16 cellular contexts compared by ENCODE assay signal in the genomic region with DNA sequence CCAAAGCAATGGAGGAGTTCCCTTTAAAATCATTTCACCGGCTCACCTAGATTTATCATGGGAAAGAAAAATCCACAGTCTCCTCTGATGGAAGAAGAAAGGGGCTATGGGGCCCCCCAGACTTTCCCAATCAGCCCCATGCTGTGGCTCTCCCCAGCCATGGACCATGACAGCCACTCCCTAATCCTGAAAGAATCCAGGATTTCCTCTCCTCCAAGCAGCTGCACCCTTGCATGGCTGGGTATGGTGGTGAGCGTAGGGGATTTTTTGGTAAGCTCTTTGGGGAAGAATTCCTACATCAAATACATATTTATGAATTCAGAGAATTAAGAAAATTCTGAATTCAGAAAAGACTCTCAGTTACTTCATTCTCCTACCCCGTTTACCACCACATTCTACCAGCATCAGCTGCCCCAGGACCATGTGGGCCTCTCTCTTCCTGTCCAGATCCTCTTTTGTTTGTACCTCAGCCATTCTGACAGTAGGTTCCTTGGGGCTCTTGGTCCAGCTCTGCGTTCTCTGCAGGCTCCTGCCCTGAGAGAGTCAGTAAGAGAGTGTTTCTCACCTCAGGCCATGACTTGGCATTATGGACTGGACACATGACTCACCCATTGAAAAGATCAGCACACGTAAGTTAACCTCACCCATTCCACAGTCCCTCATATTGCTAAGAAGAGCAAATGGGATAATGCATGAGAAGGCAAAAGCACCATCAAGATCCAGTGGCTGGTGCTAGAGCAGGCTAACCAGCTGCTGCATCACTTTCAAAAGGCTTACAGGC.
DNase-seq lines count a peak whose midpoint lies in the region; ATAC-seq and TF ChIP-seq lines count a peak whose summit lies in the region.
"Had no signal": no experiment of that assay in that cellular context is flagged by ENCODE, and none has a peak within 500 bp of the region (broad histone marks: within the 10 kb centered on the region; RNA-seq: fewer than 3 reads in every experiment).

No MANE protein-coding gene starts in this region.

- TF ChIP-seq EP300 in gastroesophageal sphincter (IDR thresholded peaks at IDR 0.05) = no peak

- TF ChIP-seq CTCF in gastroesophageal sphincter (IDR thresholded peaks at IDR 0.05) = no peak

- peak overlapping the region; percentile 63 for H3K27ac Mint-ChIP-seq in activated T-cell treated with anti-CD3 and anti-CD28 coated beads, Interleukin-2, amount 50 U/mL, for 24 hours

- H3K36me3 Mint-ChIP-seq in activated T-cell treated with anti-CD3 and anti-CD28 coated beads, Interleukin-2, amount 50 U/mL, for 24 hours (ENCODE audit: low read depth) = peaks cover 79% of the 10 kb centered on the region
- H3K36me3 Mint-ChIP-seq in activated T-cell treated with anti-CD3 and anti-CD28 coated beads, Interleukin-2, amount 50 U/mL, for 4 hours (ENCODE audit: insufficient read depth) = peaks cover 54% of the 10 kb centered on the region

- H3K9me3 ChIP-seq in SJCRH30 (replicated peaks) = no peaks in the 10 kb centered on the region
- H3K9me3 ChIP-seq in gastroesophageal sphincter = no peaks in the 10 kb centered on the region

- no peak overlapping the region for H3K4me3 Mint-ChIP-seq in activated T-cell treated with anti-CD3 and anti-CD28 coated beads, Interleukin-2, amount 50 U/mL, for 24 hours
- no peak overlapping the region for H3K4me3 Mint-ChIP-seq in activated T-cell treated with anti-CD3 and anti-CD28 coated beads, Interleukin-2, amount 50 U/mL, for 4 hours

- DNase-seq in activated T-cell treated with anti-CD3 and anti-CD28 coated beads, Interleukin-2, amount 50 U/mL, for 24 hours = no peak
- DNase-seq in activated T-cell treated with anti-CD3 and anti-CD28 coated beads, Interleukin-2, amount 50 U/mL, for 4 hours = no peak
- peak; percentile 65 to 77 for DNase-seq in SJCRH30
- no peak for DNase-seq in OCI-M2 (lab: John Stamatoyannopoulos, UW; ENCODE audit: unreplicated experiment)
- DNase-seq in sciatic nerve (ENCODE audit: low spot score) = no peak
- DNase-seq: AML-193, DMS79, GM23248, NCI-H187 treated with DMSO at 0.1 percent for 48 hours, NCI-H446, NCI-H774 had no signal

- H3K27me3 ChIP-seq in SJCRH30 (no peaks in the 10 kb centered on the region), gastroesophageal sphincter (no peaks in the 10 kb centered on the region)

- H3K27me3 Mint-ChIP-seq in activated T-cell treated with anti-CD3 and anti-CD28 coated beads, Interleukin-2, amount 50 U/mL, for 24 hours = no peaks in the 10 kb centered on the region
- no peaks in the 10 kb centered on the region for H3K27me3 Mint-ChIP-seq in activated T-cell treated with anti-CD3 and anti-CD28 coated beads, Interleukin-2, amount 50 U/mL, for 4 hours (ENCODE audit: low read depth)

- ATAC-seq in activated T-cell treated with anti-CD3 and anti-CD28 coated beads, Interleukin-2, amount 50 U/mL, for 4 hours = no peak
- no peak for ATAC-seq in gastroesophageal sphincter
- no peak for ATAC-seq in sciatic nerve
- no peak for ATAC-seq in GM21526 (IDR thresholded peaks at IDR 0.05; ENCODE audit: low FRiP score, unreplicated experiment)
- ATAC-seq: GM12878, Panc1, Right ventricle myocardium inferior had no signal

- H3K27ac ChIP-seq in SJCRH30 (peak overlapping the region; percentile 75), gastroesophageal sphincter (peak overlapping the region in 3 of 4 donors; percentile 3 to 80 (median 6))
- H3K27ac ChIP-seq: GM23248 had no signal

- WGBS in gastroesophageal sphincter (ENCODE audit: low coverage in 1 of 2), 2 donors = 84 to 100% methylated on average over 3 to 5 of the region's 5 CpGs

- intact Hi-C loops in sciatic nerve (cut with DNase I) = no loop called here

- H3K4me1 ChIP-seq in SJCRH30 = peaks cover 32% of the 10 kb centered on the region
- H3K4me1 ChIP-seq in gastroesophageal sphincter = peaks cover 5 to 41% (median 21%) of the 10 kb centered on the region in 3 donors

- no peaks in the 10 kb centered on the region for H3K9me3 Mint-ChIP-seq in activated T-cell treated with anti-CD3 and anti-CD28 coated beads, Interleukin-2, amount 50 U/mL, for 24 hours
- H3K9me3 Mint-ChIP-seq in activated T-cell treated with anti-CD3 and anti-CD28 coated beads, Interleukin-2, amount 50 U/mL, for 4 hours = no peaks in the 10 kb centered on the region

- H3K36me3 ChIP-seq in SJCRH30 = peaks cover 3% of the 10 kb centered on the region; the same call in 1 of the 2 replicates
- H3K36me3 ChIP-seq in gastroesophageal sphincter = no peaks in the 10 kb centered on the region

- peaks cover 75% of the 10 kb centered on the region for H3K4me1 Mint-ChIP-seq in activated T-cell treated with anti-CD3 and anti-CD28 coated beads, Interleukin-2, amount 50 U/mL, for 24 hours (ENCODE audit: low read depth)
- peaks cover 48% of the 10 kb centered on the region for H3K4me1 Mint-ChIP-seq in activated T-cell treated with anti-CD3 and anti-CD28 coated beads, Interleukin-2, amount 50 U/mL, for 4 hours (ENCODE audit: low read depth)

- H3K4me3 ChIP-seq in SJCRH30 (no peak overlapping the region), gastroesophageal sphincter (no peak overlapping the region)
- H3K4me3 ChIP-seq: GM12878, GM23248 had no signal

- no peak for TF ChIP-seq POLR2A in gastroesophageal sphincter (IDR thresholded peaks at IDR 0.05)

Comparison
In these comparisons a context has a peak if more than half of its experiments do, and no peak if none do; other contexts are left out.
1. DNase-seq: peak in SJCRH30 (2 of 2); none in activated T-cell treated with anti-CD3 and anti-CD28 coated beads, Interleukin-2, amount 50 U/mL, for 24 hours (single experiment), activated T-cell treated with anti-CD3 and anti-CD28 coated beads, Interleukin-2, amount 50 U/mL, for 4 hours (single experiment), OCI-M2 (single experiment) and sciatic nerve (single experiment).